22 cellular contexts compared by ENCODE assay signal in genomic region chr5:83219495-83219894, GRCh38.
A peak's percentile ranks its signal among the peaks of the same experiment; 100 is the strongest.
DNase-seq lines count a peak whose midpoint lies in the region; ATAC-seq, FAIRE-seq and TF ChIP-seq lines count a peak whose summit lies in the region.
"Had no signal": no experiment of that assay in that cellular context is flagged by ENCODE, and none has a peak within 500 bp of the region (broad histone marks: within the 10 kb centered on the region; RNA-seq: fewer than 3 reads in every experiment).

No MANE protein-coding gene starts in this region.

- no peak overlapping the region for H3K14ac ChIP-seq in IMR-90 (replicated peaks; ENCODE audit: low read depth, low read length)

- BruUV-seq in IMR-90 (replicated peaks; lab: Mats Ljungman, UMichigan), result no TSS peak

- H3K36me3 ChIP-seq in GM06990 (ENCODE audit: control insufficient read depth, insufficient read depth, low read length) (no peaks in the 10 kb centered on the region), IMR-90 (ENCODE audit: control insufficient read depth, insufficient read depth, low read length) (no peaks in the 10 kb centered on the region), kidney (ENCODE audit: control insufficient read depth in 1 of 2, insufficient read depth in 2 of 2, low read length in 2 of 2) (no peaks in the 10 kb centered on the region)

- TF ChIP-seq POLR2A in IMR-90 (IDR thresholded peaks at IDR 0.05; ENCODE audit: low read depth, low read length), result no peak

- in situ Hi-C loops in IMR-90 (cut with MboI; ENCODE audit: low sequenced_read_pairs), result no loop called here

- DNase-seq in GM06990 (ENCODE audit: extremely low read depth, insufficient read length) (peak; percentile 1), IMR-90 (peak; percentile 65), kidney (no peak), Kasumi-1 (lab: John Stamatoyannopoulos, UW) (no peak), D341Med (ENCODE audit: low spot score) (no peak)
- DNase-seq: C1 segment of cervical spinal cord; CD4-positive, alpha-beta memory T cell; GM23248; H7; KG1; NCI-H1092; NCI-H1417 treated with DMSO at 0.1 percent for 48 hours; NCI-H1694 treated with DMSO at 0.1 percent for 48 hours; NCI-H2081; NCI-H2227 treated with DMSO at 0.1 percent for 48 hours; NCI-H510A; SHP77 treated with DMSO at 0.1 percent for 48 hours had no signal

- dilution Hi-C loops in IMR-90 (cut with HindIII; ENCODE audit: low sequenced_read_pairs, unreplicated experiment), result no loop called here

- TF ChIP-seq RAD21 in IMR-90 (IDR thresholded peaks at IDR 0.05; ENCODE audit: low read length), result no peak

- ATAC-seq in IMR-90 (ENCODE audit: low read depth) (peak; percentile 81), HG03196 (IDR thresholded peaks at IDR 0.05; ENCODE audit: unreplicated experiment) (no peak)
- ATAC-seq: Panc1 had no signal

- TF ChIP-seq CTCF in GM06990 (IDR thresholded peaks at IDR 0.05; ENCODE audit: insufficient read depth, low read length, poor library complexity, severe bottlenecking) (no peak), IMR-90 (conservative IDR thresholded peaks at IDR 0.05; ENCODE audit: low read depth, low read length) (no peak), kidney (IDR thresholded peaks at IDR 0.05; ENCODE audit: borderline replicate concordance, extremely low read depth, insufficient read depth) (no peak)

- no CpG with 5 or more reads among the region's 4 CpGs for WGBS in IMR-90 (ENCODE audit: extremely low coverage in 2 of 2, insufficient read length in 1 of 2), 2 experiments

- H3K4me3 ChIP-seq in GM06990 (replicated peaks; ENCODE audit: low read depth, low read length) (no peak overlapping the region), IMR-90 (ENCODE audit: insufficient read depth, low read depth, low read length) (no peak overlapping the region), kidney (ENCODE audit: low read length in 2 of 2) (no peak overlapping the region)
- H3K4me3 ChIP-seq: GM23248, SK-N-MC had no signal

- H3K4me2 ChIP-seq in IMR-90 (ENCODE audit: low read depth, low read length), result no peak overlapping the region

- H2BK20ac ChIP-seq in IMR-90 (ENCODE audit: low read depth, low read length), result no peak overlapping the region

- no peak overlapping the region for H2BK120ac ChIP-seq in IMR-90 (ENCODE audit: low read depth, low read length)

- H2AFZ ChIP-seq in IMR-90 (replicated peaks; ENCODE audit: low read length, poor library complexity), result no peak overlapping the region
- H2AFZ ChIP-seq: GM23248 had no signal

- no peak overlapping the region for H4K91ac ChIP-seq in IMR-90 (ENCODE audit: insufficient read depth, low read depth, low read length)

- no peaks in the 10 kb centered on the region for H3K9me3 ChIP-seq in IMR-90 (ENCODE audit: control insufficient read depth, insufficient read depth, low read length)
- no peaks in the 10 kb centered on the region for H3K9me3 ChIP-seq in kidney (ENCODE audit: control insufficient read depth in 1 of 2, low read length in 2 of 2)

- no peak overlapping the region for H2BK15ac ChIP-seq in IMR-90 (ENCODE audit: low read depth, low read length)

- H3K9ac ChIP-seq in IMR-90 (ENCODE audit: low read depth, low read length) (no peak overlapping the region), kidney (ENCODE audit: low read length in 2 of 2) (no peak overlapping the region)
- H3K9ac ChIP-seq: GM23248 had no signal

- peak; percentile 45 for FAIRE-seq in colon (lab: Jason Lieb, UNC)
- FAIRE-seq in kidney (lab: Jason Lieb, UNC), result peak; percentile 51

- peaks cover 0 to 3% of the 10 kb centered on the region in 2 experiments; a peak in 1 of 4 replicates for H3K79me1 ChIP-seq in IMR-90 (ENCODE audit: low read depth in 1 of 2, low read length in 2 of 2)

- no peak overlapping the region for H2AK9ac ChIP-seq in IMR-90 (replicated peaks; ENCODE audit: low read depth, low read length, poor library complexity)

- H3K4ac ChIP-seq in IMR-90 (ENCODE audit: low read depth, low read length), result no peak overlapping the region

- H3K27me3 ChIP-seq in GM06990 (replicated peaks; ENCODE audit: control insufficient read depth, insufficient read depth, low read length), result no peaks in the 10 kb centered on the region
- no peaks in the 10 kb centered on the region for H3K27me3 ChIP-seq in IMR-90 (ENCODE audit: control insufficient read depth, insufficient read depth, low read length)

- intact Hi-C loops in IMR-90 (cut with micrococcal nuclease) (no loop called here), kidney (cut with DNase I) (no loop called here)

- H3K27ac ChIP-seq in IMR-90 (ENCODE audit: insufficient read depth, low read length) (no peak overlapping the region), kidney (ENCODE audit: low read depth in 2 of 2, low read length in 2 of 2) (no peak overlapping the region)
- H3K27ac ChIP-seq: GM23248, RWPE1, SK-N-MC had no signal

- H3K4me1 ChIP-seq in IMR-90 (ENCODE audit: control insufficient read depth, insufficient read depth, low read length) (peaks cover 2% of the 10 kb centered on the region; the same call in 1 of the 2 replicates), kidney (ENCODE audit: control insufficient read depth in 1 of 2, insufficient read depth in 1 of 2, low read depth in 1 of 2, low read length in 2 of 2) (no peaks in the 10 kb centered on the region)

- H3K18ac ChIP-seq in IMR-90 (ENCODE audit: low read depth, low read length), result no peak overlapping the region

- no peak overlapping the region for H4K5ac ChIP-seq in IMR-90 (ENCODE audit: low read depth, low read length)

- no peak overlapping the region for H3K56ac ChIP-seq in IMR-90 (ENCODE audit: extremely low read depth, insufficient read depth, low read length)

- peaks cover 4% of the 10 kb centered on the region; the same call in 1 of the 2 replicates for H3K9me1 ChIP-seq in IMR-90 (ENCODE audit: insufficient read depth, low read length)

- H2BK5ac ChIP-seq in IMR-90 (ENCODE audit: low read depth, low read length, poor library complexity, severe bottlenecking), result no peak overlapping the region

- POLR2A ChIA-PET in IMR-90 (lab: Charles Lee; ENCODE audit: unreplicated experiment), result no interaction called here

- H4K20me1 ChIP-seq in IMR-90 (ENCODE audit: insufficient read depth, low read length), result no peaks in the 10 kb centered on the region

- no peak overlapping the region for H3K23ac ChIP-seq in IMR-90 (ENCODE audit: low read depth, low read length)

- CTCF ChIA-PET in IMR-90 (lab: Yijun Ruan, JAX), result no interaction called here

- H4K8ac ChIP-seq in IMR-90 (ENCODE audit: low read depth in 2 of 2, low read length in 2 of 2), result no peak overlapping the region

- H2AK5ac ChIP-seq in IMR-90 (ENCODE audit: low read depth, low read length), result no peak overlapping the region

TF ChIP-seq in IMR-90, 13 proteins besides CTCF, POLR2A, EP300 and RAD21:
- no peak for TF ChIP-seq RFX5 (IDR thresholded peaks at IDR 0.05; ENCODE audit: low read depth, low read length)
- TF ChIP-seq CEBPB (IDR thresholded peaks at IDR 0.05; ENCODE audit: low read depth, low read length), result peak; percentile 39; the same call in 1 of the 2 replicates
- no peak for TF ChIP-seq MAFK (IDR thresholded peaks at IDR 0.05; ENCODE audit: low read depth, low read length)
- no peak for TF ChIP-seq SMC3 (IDR thresholded peaks at IDR 0.05; ENCODE audit: low read depth, low read length)

Comparison
In these comparisons a context has a peak if more than half of its experiments do, and no peak if none do; other contexts are left out.
1. DNase-seq: peak in GM06990 (single experiment) and IMR-90 (single experiment); none in kidney (single experiment), Kasumi-1 (0 of 2) and D341Med (single experiment).